ENCODE assay signal across 10 cellular contexts in the genomic region with DNA sequence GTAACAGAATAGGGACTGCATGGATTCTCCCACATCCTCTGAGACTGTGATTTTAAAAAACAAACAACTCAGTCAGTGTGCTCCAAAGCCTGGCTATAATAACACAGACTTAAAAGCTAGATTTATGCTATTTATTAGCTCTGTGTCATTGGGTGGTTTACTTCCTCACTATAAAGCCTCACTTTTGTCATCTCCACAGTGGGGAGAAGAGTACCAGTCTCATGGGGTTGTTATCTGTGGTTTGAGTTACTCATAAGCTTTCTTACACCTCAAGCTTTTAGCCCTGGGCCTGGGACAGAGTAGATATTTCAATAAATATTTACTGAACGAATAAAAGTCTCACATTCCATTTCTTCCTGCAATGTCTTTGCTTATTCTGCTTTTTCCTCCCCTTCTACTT. TPM values are rescaled to one million over a fixed set of nuclear protein-coding genes. Genes with fewer than 3 reads are reported as not detected.
DNase-seq lines count a peak whose midpoint lies in the region; ATAC-seq and TF ChIP-seq lines count a peak whose summit lies in the region.
"Had no signal": no experiment of that assay in that cellular context is flagged by ENCODE, and none has a peak within 500 bp of the region (broad histone marks: within the 10 kb centered on the region; RNA-seq: fewer than 3 reads in every experiment).

No MANE protein-coding gene starts in this region.

- H3K4me1 Mint-ChIP-seq in type B pancreatic cell (ENCODE audit: unreplicated experiment), result peaks cover 45% of the 10 kb centered on the region

- H3K9me3 ChIP-seq in heart left ventricle, result no peaks in the 10 kb centered on the region

- DNase-seq in heart left ventricle (no peak), left ventricle myocardium superior (no peak), NCI-H226 (peak; percentile 65), erythroblast (lab: John Stamatoyannopoulos, UW) (peak; percentile 13 to 18), type B pancreatic cell (ENCODE audit: extremely low spot score, unreplicated experiment) (no peak), AG20443 (ENCODE audit: low spot score) (no peak), SHP77 treated with DMSO at 0.1 percent for 48 hours (lab: John Stamatoyannopoulos, UW) (no peak), ureter (ENCODE audit: low spot score) (no peak)
- DNase-seq: head of caudate nucleus, NCI-H345 had no signal

- ATAC-seq in heart left ventricle, result no peak
- ATAC-seq in left ventricle myocardium superior, result no peak

- H3K27ac ChIP-seq in heart left ventricle, result peak overlapping the region in 10 of 12 donors; percentile 39 to 93 (median 65)

- 61 to 76% (median 68%) methylated on average over 1 of the region's 1 CpG for WGBS in heart left ventricle, 4 donors

- no peak overlapping the region for H3K4me3 Mint-ChIP-seq in type B pancreatic cell

- H3K27me3 Mint-ChIP-seq in type B pancreatic cell, result no peaks in the 10 kb centered on the region

- H3K27ac Mint-ChIP-seq in type B pancreatic cell, result peak overlapping the region; percentile 15

- intact Hi-C loops in heart left ventricle (cut with DNase I), result loop anchor here in 9 of 10 donors (5.0 to 10.0 kb wide), 20 partner anchors 108 to 1250 kb away; a partner anchor contains a TSS
- intact Hi-C loops in left ventricle myocardium superior (cut with micrococcal nuclease), result loop anchor here (10.0 kb wide), 2 partner anchors 380 to 940 kb away; no protein-coding TSS in a partner anchor

- TF ChIP-seq CTCF in heart left ventricle (IDR thresholded peaks at IDR 0.05) (no peak), type B pancreatic cell (conservative IDR thresholded peaks at IDR 0.05) (no peak)

- no peaks in the 10 kb centered on the region for H3K27me3 ChIP-seq in heart left ventricle

- H3K4me1 ChIP-seq in heart left ventricle, result peaks cover 0 to 88% (median 55%) of the 10 kb centered on the region in 12 donors

- peak overlapping the region in 2 of 12 donors; percentile 8 to 10 for H3K4me3 ChIP-seq in heart left ventricle

- no peaks in the 10 kb centered on the region for H3K36me3 ChIP-seq in heart left ventricle

- no peaks in the 10 kb centered on the region for H3K36me3 Mint-ChIP-seq in type B pancreatic cell

- TF ChIP-seq POLR2A in heart left ventricle (IDR thresholded peaks at IDR 0.05) (no peak), erythroblast (IDR thresholded peaks at IDR 0.05; ENCODE audit: low read length) (no peak)

- H3K9me3 Mint-ChIP-seq in type B pancreatic cell, result no peaks in the 10 kb centered on the region

RNA-seq across cellular contexts. Expression of a gene that starts 5.3 kb away (rescaled TPM):
- total RNA-seq in heart left ventricle, result 10 to 100 TPM; 22.7 to 53.1 (median 43.4) TPM
- polyA plus RNA-seq in heart left ventricle, result 10 to 100 TPM; 28.5 to 61.9 TPM
- 47.8 TPM for total RNA-seq in left ventricle myocardium superior
- total RNA-seq in type B pancreatic cell (ENCODE audit: low replicate concordance), result 25.0 and 37.8 TPM in 2 replicates
- total RNA-seq in ureter, result 67.2 TPM

Comparison
In these comparisons a context has a peak if more than half of its experiments do, and no peak if none do; other contexts are left out.
1. DNase-seq: peak in NCI-H226 (single experiment) and erythroblast (2 of 2); none in heart left ventricle (0 of 5), left ventricle myocardium superior (single experiment), type B pancreatic cell (single experiment), AG20443 (single experiment), SHP77 treated with DMSO at 0.1 percent for 48 hours (single experiment) and ureter (single experiment).